In genomic region chr1:169486281-169486904, GRCh38 we compare ENCODE assay signal across 8 cellular contexts.
DNase-seq lines count a peak whose midpoint lies in the region; ATAC-seq and TF ChIP-seq lines count a peak whose summit lies in the region.

No MANE protein-coding gene starts in this region.

- H3K9me3 ChIP-seq in iPS-20b (ENCODE audit: insufficient read depth, low read depth, low read length) = no peaks in the 10 kb centered on the region

- H3K36me3 ChIP-seq in iPS-20b (ENCODE audit: insufficient read depth, low read depth, low read length) = no peaks in the 10 kb centered on the region; the same call in 1 of the 2 replicates

- peak overlapping the region; percentile 80 to 91 for H3K27ac Mint-ChIP-seq in stimulated activated naive CD8-positive, alpha-beta T cell treated with anti-CD3 and anti-CD28 coated beads, Interleukin-15, amount 100 ng/mL, for 72 hours

- peak overlapping the region; percentile 78 for H3K9ac ChIP-seq in iPS-20b (ENCODE audit: low read depth, low read length)

- peak; percentile 16 for ATAC-seq in stimulated activated naive CD8-positive, alpha-beta T cell treated with anti-CD3 and anti-CD28 coated beads, Interleukin-15, amount 100 ng/mL, for 72 hours

- H3K4me3 Mint-ChIP-seq in stimulated activated naive CD8-positive, alpha-beta T cell treated with anti-CD3 and anti-CD28 coated beads, Interleukin-15, amount 100 ng/mL, for 72 hours = peak overlapping the region; percentile 91 to 98

- no peaks in the 10 kb centered on the region for H3K27me3 ChIP-seq in iPS-20b (ENCODE audit: insufficient read depth, low read length)

- no peaks in the 10 kb centered on the region for H3K27me3 Mint-ChIP-seq in stimulated activated naive CD8-positive, alpha-beta T cell treated with anti-CD3 and anti-CD28 coated beads, Interleukin-15, amount 100 ng/mL, for 72 hours

- TF ChIP-seq CTCF in HFF-Myc (IDR thresholded peaks at IDR 0.05; ENCODE audit: low read depth, low read length, missing control alignments) = no peak

- H3K4me3 ChIP-seq in HFF-Myc (replicated peaks; ENCODE audit: low read depth, low read length) = peak overlapping the region; percentile 78
- peak overlapping the region; percentile 79 for H3K4me3 ChIP-seq in iPS-20b (ENCODE audit: low read length)

- no peak overlapping the region for H3K27ac ChIP-seq in iPS-20b (ENCODE audit: low read length)

- H3K4me1 Mint-ChIP-seq in stimulated activated naive CD8-positive, alpha-beta T cell treated with anti-CD3 and anti-CD28 coated beads, Interleukin-15, amount 100 ng/mL, for 72 hours = peaks cover 58% of the 10 kb centered on the region

- DNase-seq in CD1c-positive myeloid dendritic cell (ENCODE audit: extremely low spot score) = peak; percentile 29
- no peak for DNase-seq in HFF-Myc (ENCODE audit: extremely low read depth, low read depth)
- DNase-seq in amniotic epithelial cell (ENCODE audit: low read depth) = peak; percentile 80
- no peak for DNase-seq in stimulated activated naive CD8-positive, alpha-beta T cell treated with anti-CD3 and anti-CD28 coated beads, Interleukin-15, amount 100 ng/mL, for 72 hours
- DNase-seq in NCI-H2029 treated with DMSO at 0.1 percent for 48 hours (lab: John Stamatoyannopoulos, UW) = no peak
- no peak for DNase-seq in NCI-H774 (lab: John Stamatoyannopoulos, UW)
- no peak for DNase-seq in SIG-M5 (lab: John Stamatoyannopoulos, UW)

- peaks cover 39% of the 10 kb centered on the region for H3K4me1 ChIP-seq in iPS-20b (ENCODE audit: insufficient read depth, low read length)

- H3K9me3 Mint-ChIP-seq in stimulated activated naive CD8-positive, alpha-beta T cell treated with anti-CD3 and anti-CD28 coated beads, Interleukin-15, amount 100 ng/mL, for 72 hours = no peaks in the 10 kb centered on the region

Comparison
In these comparisons a context has a peak if more than half of its experiments do, and no peak if none do; other contexts are left out.
1. DNase-seq: peak in CD1c-positive myeloid dendritic cell (single experiment) and amniotic epithelial cell (single experiment); none in HFF-Myc (single experiment), stimulated activated naive CD8-positive, alpha-beta T cell treated with anti-CD3 and anti-CD28 coated beads, Interleukin-15, amount 100 ng/mL, for 72 hours (0 of 2), NCI-H2029 treated with DMSO at 0.1 percent for 48 hours (single experiment), NCI-H774 (single experiment) and SIG-M5 (single experiment).